In genomic region chr11:84963240-84963639, GRCh38 we compare ENCODE assay signal across 20 cellular contexts.
A peak's percentile ranks its signal among the peaks of the same experiment; 100 is the strongest.
DNase-seq lines count a peak whose midpoint lies in the region; ATAC-seq and TF ChIP-seq lines count a peak whose summit lies in the region.
"Had no signal": no experiment of that assay in that cellular context is flagged by ENCODE, and none has a peak within 500 bp of the region (broad histone marks: within the 10 kb centered on the region; RNA-seq: fewer than 3 reads in every experiment).

No MANE protein-coding gene starts in this region.

- no peak overlapping the region for H2AFZ ChIP-seq in H9 (ENCODE audit: low read length)
- H2AFZ ChIP-seq: PC-9 had no signal

- no CpG with 5 or more reads among the region's 1 CpG for WGBS in H9 (ENCODE audit: extremely low coverage, insufficient read length, low lambda C conversion rate)
- 88% methylated on average over 1 of the region's 1 CpG; no CpG with 5 or more reads in 1 of the 2 experiments for WGBS in endodermal cell (ENCODE audit: insufficient coverage in 1 of 2, insufficient read length in 1 of 2), 2 experiments

- no peak overlapping the region for H2BK120ac ChIP-seq in H9 (ENCODE audit: low read depth, low read length, poor library complexity, severe bottlenecking)

- H3K4me1 Mint-ChIP-seq in H9 (peaks cover 14 to 20% of the 10 kb centered on the region in 2 experiments), endodermal cell (peaks cover 11% of the 10 kb centered on the region)

- DNase-seq in H9 (no peak), endodermal cell (no peak), non-pigmented ciliary epithelial cell (ENCODE audit: low read depth) (peak; percentile 14), GM13976 (ENCODE audit: low spot score) (no peak), UCSD-AML1 (lab: John Stamatoyannopoulos, UW; ENCODE audit: unreplicated experiment) (no peak)
- no peak for DNase-seq in stimulated activated CD4-positive, alpha-beta T cell treated with anti-CD3 and anti-CD28 coated beads, Interleukin-4, amount 100 ng/mL, for 1 hour
- DNase-seq: AML-193; CD4-positive, alpha-beta T cell; GOT3; HCEC 1CT; KBM-7; MG63; NCI-H2029; NCI-H446 treated with DMSO at 0.1 percent for 48 hours; NCI-H526; PC-9 had no signal

- no peaks in the 10 kb centered on the region for H3K79me2 ChIP-seq in H9 (ENCODE audit: insufficient read depth, low read length)

- no peak overlapping the region for H3K9ac ChIP-seq in H9 (ENCODE audit: extremely low read depth, insufficient read length, low read length)
- H3K9ac ChIP-seq in endodermal cell (ENCODE audit: extremely low read depth, low read length, poor library complexity, severe bottlenecking) = no peak overlapping the region
- H3K9ac ChIP-seq: BLaER1 treated with 17β-estradiol and CSF1 and Interleukin-3, amounts not matched to agents 10 nM and 100 nM had no signal

- H3K4me2 ChIP-seq in H9 (ENCODE audit: insufficient read depth, insufficient read length, low read length) = no peak overlapping the region
- H3K4me2 ChIP-seq: BLaER1 treated with 17β-estradiol and CSF1 and Interleukin-3, amounts not matched to agents 10 nM and 100 nM; PC-9 had no signal

- no peaks in the 10 kb centered on the region for H3K36me3 Mint-ChIP-seq in H9 (ENCODE audit: insufficient read depth in 1 of 3, low read depth in 3 of 3)
- no peaks in the 10 kb centered on the region for H3K36me3 Mint-ChIP-seq in endodermal cell (ENCODE audit: low read depth)

- no peak overlapping the region for H3K23ac ChIP-seq in H9 (ENCODE audit: insufficient read length, low read depth, low read length)

- ATAC-seq in GM21717 (IDR thresholded peaks at IDR 0.05; ENCODE audit: unreplicated experiment) = no peak
- ATAC-seq: Right ventricle myocardium inferior had no signal

- H3K23me2 ChIP-seq in H9 (ENCODE audit: insufficient read length, low read depth, low read length, poor library complexity, severe bottlenecking) = no peaks in the 10 kb centered on the region

- H3K27ac Mint-ChIP-seq in H9 (no peak overlapping the region), endodermal cell (no peak overlapping the region)
- H3K27ac Mint-ChIP-seq: CD4-positive, alpha-beta T cell had no signal

- H3T11ph ChIP-seq in H9 (ENCODE audit: low read length) = no peak overlapping the region

- H3K9me3 Mint-ChIP-seq in H9 (no peaks in the 10 kb centered on the region), endodermal cell (no peaks in the 10 kb centered on the region)

- H4K20me1 ChIP-seq in H9 (ENCODE audit: control insufficient read depth, insufficient read depth, insufficient read length) = no peaks in the 10 kb centered on the region
- H4K20me1 ChIP-seq: BLaER1 treated with 17β-estradiol and CSF1 and Interleukin-3, amounts not matched to agents 10 nM and 100 nM had no signal

- H4K8ac ChIP-seq in H9 (replicated peaks; ENCODE audit: insufficient read length, low read depth, low read length) = no peak overlapping the region

- H3K56ac ChIP-seq in H9 (ENCODE audit: insufficient read length, low read depth, low read length) = no peak overlapping the region

- no peak overlapping the region for H3K4ac ChIP-seq in H9 (ENCODE audit: low read depth, low read length)

- H2BK12ac ChIP-seq in H9 (ENCODE audit: insufficient read length, low read depth, low read length) = no peak overlapping the region

- no peak overlapping the region for H3K14ac ChIP-seq in H9 (ENCODE audit: insufficient read depth, low read length)

- H2BK5ac ChIP-seq in H9 (ENCODE audit: insufficient read length, low read length) = no peak overlapping the region

- no peaks in the 10 kb centered on the region for H3K27me3 ChIP-seq in H9 (ENCODE audit: insufficient read depth, low read length)
- H3K27me3 ChIP-seq in endodermal cell (ENCODE audit: control insufficient read depth, insufficient read depth, low read length, poor library complexity, severe bottlenecking) = no peaks in the 10 kb centered on the region
- H3K27me3 ChIP-seq: BLaER1 treated with 17β-estradiol and CSF1 and Interleukin-3, amounts not matched to agents 10 nM and 100 nM; MG63; SJSA1 had no signal

- in situ Hi-C loops in GM13976 (cut with MboI; ENCODE audit: low sequenced_read_pairs, unreplicated experiment) = no loop called here

- no peak overlapping the region for H4K91ac ChIP-seq in H9 (ENCODE audit: insufficient read length, low read depth, low read length)

- H4K5ac ChIP-seq in H9 (ENCODE audit: insufficient read length, low read depth, low read length) = no peak overlapping the region

- TF ChIP-seq CTCF in H9 (conservative IDR thresholded peaks at IDR 0.05) = peak; percentile 48; the same call in 1 of the 3 replicates
- peak; percentile 60 for TF ChIP-seq CTCF in endodermal cell (conservative IDR thresholded peaks at IDR 0.05)
- no peak for TF ChIP-seq CTCF in GM13976 (IDR thresholded peaks at IDR 0.05; ENCODE audit: borderline replicate concordance, control extremely low read depth, extremely low read depth, insufficient read depth, missing control alignments)

- H2AK5ac ChIP-seq in H9 (ENCODE audit: insufficient read length, low read length) = no peak overlapping the region

- no peaks in the 10 kb centered on the region for H3K36me3 ChIP-seq in endodermal cell (ENCODE audit: control insufficient read depth, insufficient read depth, low read length)
- H3K36me3 ChIP-seq: BLaER1 treated with 17β-estradiol and CSF1 and Interleukin-3, amounts not matched to agents 10 nM and 100 nM; MG63; SJSA1 had no signal

- no peaks in the 10 kb centered on the region for H3K9me3 ChIP-seq in H9 (ENCODE audit: control insufficient read depth, low read depth, low read length)
- no peaks in the 10 kb centered on the region for H3K9me3 ChIP-seq in endodermal cell (ENCODE audit: control insufficient read depth, low read length)
- H3K9me3 ChIP-seq: BLaER1 treated with 17β-estradiol and CSF1 and Interleukin-3, amounts not matched to agents 10 nM and 100 nM; MG63; SJSA1 had no signal

- no peak overlapping the region for H2BK15ac ChIP-seq in H9 (ENCODE audit: low read depth, low read length)

- H3K27ac ChIP-seq in H9 (ENCODE audit: insufficient read length, low read depth, low read length) (no peak overlapping the region), endodermal cell (ENCODE audit: low read depth, low read length) (no peak overlapping the region)
- H3K27ac ChIP-seq: BLaER1 treated with 17β-estradiol and CSF1 and Interleukin-3, amounts not matched to agents 10 nM and 100 nM; PC-9; SJSA1 had no signal

- H3K4me3 ChIP-seq in endodermal cell (ENCODE audit: low read length) = no peak overlapping the region
- H3K4me3 ChIP-seq: BLaER1 treated with 17β-estradiol and CSF1 and Interleukin-3, amounts not matched to agents 10 nM and 100 nM; MG63; PC-9; SJSA1 had no signal

- H2BK20ac ChIP-seq in H9 (ENCODE audit: low read depth, low read length, poor library complexity, severe bottlenecking) = no peak overlapping the region

- H3K4me1 ChIP-seq in H9 (ENCODE audit: insufficient read depth, low read length) (no peaks in the 10 kb centered on the region), endodermal cell (ENCODE audit: control insufficient read depth, insufficient read depth, low read length) (no peaks in the 10 kb centered on the region)
- H3K4me1 ChIP-seq: SJSA1 had no signal

- H3K27me3 Mint-ChIP-seq in H9 (ENCODE audit: low read depth) = no peaks in the 10 kb centered on the region
- H3K27me3 Mint-ChIP-seq in endodermal cell (ENCODE audit: insufficient read depth) = no peaks in the 10 kb centered on the region
- H3K27me3 Mint-ChIP-seq: CD4-positive, alpha-beta T cell had no signal

- no peak overlapping the region for H3K4me3 Mint-ChIP-seq in H9
- no peak overlapping the region for H3K4me3 Mint-ChIP-seq in endodermal cell
- H3K4me3 Mint-ChIP-seq: CD4-positive, alpha-beta T cell had no signal

- no peaks in the 10 kb centered on the region for H3K79me1 ChIP-seq in H9 (ENCODE audit: insufficient read depth, low read depth, low read length, poor library complexity, severe bottlenecking)

- no peak overlapping the region for H3K18ac ChIP-seq in H9 (ENCODE audit: insufficient read length, low read depth, low read length)
